In the genomic region with DNA sequence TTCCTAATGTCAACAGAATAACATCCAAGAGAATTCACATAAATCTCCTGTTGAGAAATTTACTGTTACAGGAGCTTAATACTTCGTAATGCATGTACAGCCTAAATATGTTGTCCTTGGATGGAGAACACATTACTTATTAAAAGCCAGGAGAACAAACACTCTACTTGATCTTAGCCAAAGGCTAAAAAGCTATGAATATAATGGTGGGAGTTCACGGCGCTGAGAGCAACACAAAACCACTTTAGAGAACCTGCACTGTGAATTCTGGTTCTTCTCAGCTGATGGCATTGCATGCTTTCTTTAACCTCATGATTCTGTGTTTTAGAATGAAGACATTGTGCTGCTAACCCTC, we compare ENCODE assay signal across 17 cellular contexts.
A peak's percentile ranks its signal among the peaks of the same experiment; 100 is the strongest.
DNase-seq lines count a peak whose midpoint lies in the region; ATAC-seq and TF ChIP-seq lines count a peak whose summit lies in the region.
"Had no signal": no experiment of that assay in that cellular context is flagged by ENCODE, and none has a peak within 500 bp of the region (broad histone marks: within the 10 kb centered on the region; RNA-seq: fewer than 3 reads in every experiment).

No MANE protein-coding gene starts in this region.

- H3K36me3 Mint-ChIP-seq in activated naive CD4-positive, alpha-beta T cell treated with anti-CD3 and anti-CD28 coated beads for 36 hours (ENCODE audit: low read depth) = no peaks in the 10 kb centered on the region
- no peaks in the 10 kb centered on the region for H3K36me3 Mint-ChIP-seq in memory B cell
- peaks cover 0 to 2% of the 10 kb centered on the region in 2 donors for H3K36me3 Mint-ChIP-seq in stimulated activated naive B cell treated with anti-CD40 and anti-IgM and Interleukin-4, amounts not matched to agents 10 μg/mL and 1 μg/mL and 100 μg/mL, for 72 hours
- H3K36me3 Mint-ChIP-seq in T-cell = no peaks in the 10 kb centered on the region

- peak overlapping the region; percentile 68 for H3K27ac Mint-ChIP-seq in activated naive CD4-positive, alpha-beta T cell treated with anti-CD3 and anti-CD28 coated beads for 36 hours
- H3K27ac Mint-ChIP-seq in memory B cell = peak overlapping the region; percentile 91
- peak overlapping the region; percentile 97 for H3K27ac Mint-ChIP-seq in stimulated activated naive B cell treated with anti-CD40 and anti-IgM and Interleukin-4, amounts not matched to agents 10 μg/mL and 1 μg/mL and 100 μg/mL, for 72 hours
- H3K27ac Mint-ChIP-seq in T-cell = peak overlapping the region in 1 of 2 donors; percentile 69

- intact Hi-C loops in activated naive CD4-positive, alpha-beta T cell treated with anti-CD3 and anti-CD28 coated beads for 36 hours (cut with micrococcal nuclease) = loop anchor here (2.0 to 10.0 kb wide), 4 partner anchors 30 to 748 kb away; no protein-coding TSS in a partner anchor

- no peak overlapping the region for H3K4me3 Mint-ChIP-seq in activated naive CD4-positive, alpha-beta T cell treated with anti-CD3 and anti-CD28 coated beads for 36 hours
- H3K4me3 Mint-ChIP-seq in memory B cell (no peak overlapping the region), T-cell (no peak overlapping the region)
- no peak overlapping the region for H3K4me3 Mint-ChIP-seq in stimulated activated naive B cell treated with anti-CD40 and anti-IgM and Interleukin-4, amounts not matched to agents 10 μg/mL and 1 μg/mL and 100 μg/mL, for 72 hours

- CTCF ChIA-PET in activated naive CD4-positive, alpha-beta T cell treated with anti-CD3 and anti-CD28 coated beads for 36 hours (lab: Charles Lee) = no interaction called here
- CTCF ChIA-PET in T-cell (lab: Charles Lee) = no interaction called here

- H3K4me1 ChIP-seq in RWPE2 (ENCODE audit: insufficient read depth, poor library complexity, severe bottlenecking) = peaks cover 58% of the 10 kb centered on the region
- H3K4me1 ChIP-seq: body of pancreas, Peyer's patch had no signal

- POLR2A ChIA-PET in T-cell (lab: Charles Lee) = no interaction called here

- peaks cover 19% of the 10 kb centered on the region for H3K27me3 Mint-ChIP-seq in activated naive CD4-positive, alpha-beta T cell treated with anti-CD3 and anti-CD28 coated beads for 36 hours (ENCODE audit: low read depth)
- H3K27me3 Mint-ChIP-seq in memory B cell (no peaks in the 10 kb centered on the region), T-cell (peaks cover 2 to 21% of the 10 kb centered on the region in 2 donors)
- no peaks in the 10 kb centered on the region for H3K27me3 Mint-ChIP-seq in stimulated activated naive B cell treated with anti-CD40 and anti-IgM and Interleukin-4, amounts not matched to agents 10 μg/mL and 1 μg/mL and 100 μg/mL, for 72 hours

- no peaks in the 10 kb centered on the region for H3K36me3 ChIP-seq in RWPE2 (ENCODE audit: low read depth)
- H3K36me3 ChIP-seq: ovary, Peyer's patch had no signal

- ATAC-seq in RWPE2 (ENCODE audit: low read depth) (no peak), memory B cell (ENCODE audit: low read depth) (no peak), T-cell (replicated peaks in 1 of 4) (no peak), GM18519 (IDR thresholded peaks at IDR 0.05; ENCODE audit: low FRiP score, unreplicated experiment) (no peak)
- peak; percentile 2 to 17 for ATAC-seq in stimulated activated naive B cell treated with anti-CD40 and anti-IgM and Interleukin-4, amounts not matched to agents 10 μg/mL and 1 μg/mL and 100 μg/mL, for 72 hours (replicated peaks)
- ATAC-seq: body of pancreas had no signal

- no peaks in the 10 kb centered on the region for H3K9me3 Mint-ChIP-seq in activated naive CD4-positive, alpha-beta T cell treated with anti-CD3 and anti-CD28 coated beads for 36 hours
- H3K9me3 Mint-ChIP-seq in memory B cell (no peaks in the 10 kb centered on the region), T-cell (no peaks in the 10 kb centered on the region)
- no peaks in the 10 kb centered on the region for H3K9me3 Mint-ChIP-seq in stimulated activated naive B cell treated with anti-CD40 and anti-IgM and Interleukin-4, amounts not matched to agents 10 μg/mL and 1 μg/mL and 100 μg/mL, for 72 hours

- H3K9me3 ChIP-seq in RWPE2 (ENCODE audit: severe bottlenecking) = no peaks in the 10 kb centered on the region
- H3K9me3 ChIP-seq: body of pancreas, ovary, Peyer's patch had no signal

- H3K27me3 ChIP-seq in RWPE2 (ENCODE audit: insufficient read depth, poor library complexity, severe bottlenecking) = no peaks in the 10 kb centered on the region
- H3K27me3 ChIP-seq: body of pancreas, ovary, Peyer's patch had no signal

- peaks cover 20% of the 10 kb centered on the region for H3K4me1 Mint-ChIP-seq in activated naive CD4-positive, alpha-beta T cell treated with anti-CD3 and anti-CD28 coated beads for 36 hours (ENCODE audit: low read depth)
- H3K4me1 Mint-ChIP-seq in memory B cell (peaks cover 29% of the 10 kb centered on the region), T-cell (peaks cover 10 to 15% (median 12%) of the 10 kb centered on the region in 3 donors)
- peaks cover 30 to 54% of the 10 kb centered on the region in 2 donors for H3K4me1 Mint-ChIP-seq in stimulated activated naive B cell treated with anti-CD40 and anti-IgM and Interleukin-4, amounts not matched to agents 10 μg/mL and 1 μg/mL and 100 μg/mL, for 72 hours

- H3K4me3 ChIP-seq in RWPE2 (ENCODE audit: severe bottlenecking) = no peak overlapping the region
- H3K4me3 ChIP-seq: body of pancreas, GM12878, Peyer's patch had no signal

- DNase-seq in activated naive CD4-positive, alpha-beta T cell treated with anti-CD3 and anti-CD28 coated beads for 36 hours = no peak
- no peak for DNase-seq in activated naive CD4-positive, alpha-beta T cell (lab: John Stamatoyannopoulos, UW)
- no peak for DNase-seq in RWPE2 (ENCODE audit: low spot score)
- DNase-seq in memory B cell (ENCODE audit: low spot score in 2 of 2) = no peak
- no peak for DNase-seq in stimulated activated naive B cell treated with anti-CD40 and anti-IgM and Interleukin-4, amounts not matched to agents 10 μg/mL and 1 μg/mL and 100 μg/mL, for 72 hours
- DNase-seq in T-cell = no peak
- no peak for DNase-seq in midbrain (lab: John Stamatoyannopoulos, UW)
- DNase-seq: activated gamma-delta T cell; body of pancreas; COR-L47; cortex of kidney; NCI-H1092; ovary; Peyer's patch; stimulated activated naive CD4-positive, alpha-beta T cell treated with Interleukin-2 at 50 U/mL for 16 hours had no signal

- H3K27ac ChIP-seq in RWPE2 (ENCODE audit: poor library complexity, severe bottlenecking) = peak overlapping the region; percentile 80
- H3K27ac ChIP-seq: body of pancreas, ovary had no signal

- no peak for TF ChIP-seq CTCF in RWPE2 (IDR thresholded peaks at IDR 0.05; ENCODE audit: poor library complexity, severe bottlenecking)

Comparison
In these comparisons a context has a peak if more than half of its experiments do, and no peak if none do; other contexts are left out.
1. ATAC-seq: peak in stimulated activated naive B cell treated with anti-CD40 and anti-IgM and Interleukin-4, amounts not matched to agents 10 μg/mL and 1 μg/mL and 100 μg/mL, for 72 hours (2 of 2); none in RWPE2 (single experiment), memory B cell (single experiment), T-cell (0 of 4) and GM18519 (single experiment).